8 cellular contexts compared by ENCODE assay signal in genomic region chr7:38178004-38178694, GRCh38. TPM values are rescaled to one million over a fixed set of nuclear protein-coding genes. Genes with fewer than 3 reads are reported as not detected.
A peak's percentile ranks its signal among the peaks of the same experiment; 100 is the strongest.
DNase-seq lines count a peak whose midpoint lies in the region; ATAC-seq and TF ChIP-seq lines count a peak whose summit lies in the region.

Gene STARD3NL (plus strand): TSS chr7:38178245. CDS start chr7:38207505, 29,260 bp downstream.

- peak within 1 kb of the TSS; percentile 99 for H3K4me3 Mint-ChIP-seq in GM23338
- H3K4me3 Mint-ChIP-seq in naive B cell: peak within 1 kb of the TSS; percentile 93 to 100 (median 98)
- H3K4me3 Mint-ChIP-seq in stimulated activated memory B cell treated with anti-CD40 and anti-IgM and Interleukin-4, amounts not matched to agents 10 μg/mL and 1 μg/mL and 100 μg/mL, for 72 hours: peak within 1 kb of the TSS; percentile 92

- H3F3A ChIP-seq in GM23338 (replicated peaks; ENCODE audit: low read depth): no peaks in the 10 kb centered on the region

- H4K20me1 ChIP-seq in GM23338 (replicated peaks; ENCODE audit: insufficient read depth): 0 out of 2 replicates have a peak, but pooled peaks cover 2% of the 10 kb centered on the region

- H3K27ac Mint-ChIP-seq in GM23338 (peak within 1 kb of the TSS; percentile 95), naive B cell (peak within 1 kb of the TSS; percentile 95 to 99 (median 98))
- H3K27ac Mint-ChIP-seq in stimulated activated memory B cell treated with anti-CD40 and anti-IgM and Interleukin-4, amounts not matched to agents 10 μg/mL and 1 μg/mL and 100 μg/mL, for 72 hours: peak within 1 kb of the TSS; percentile 87

- peaks cover 15% of the 10 kb centered on the region for H3K4me1 Mint-ChIP-seq in GM23338
- H3K4me1 Mint-ChIP-seq in naive B cell: peaks cover 25 to 31% (median 30%) of the 10 kb centered on the region in 3 donors
- H3K4me1 Mint-ChIP-seq in stimulated activated memory B cell treated with anti-CD40 and anti-IgM and Interleukin-4, amounts not matched to agents 10 μg/mL and 1 μg/mL and 100 μg/mL, for 72 hours: peaks cover 43% of the 10 kb centered on the region

- H3K9me3 Mint-ChIP-seq in GM23338: no peaks in the 10 kb centered on the region; the same call in 2 of the 3 replicates
- peaks cover 0 to 2% (median 0%) of the 10 kb centered on the region in 7 donors for H3K9me3 Mint-ChIP-seq in naive B cell
- no peaks in the 10 kb centered on the region for H3K9me3 Mint-ChIP-seq in stimulated activated memory B cell treated with anti-CD40 and anti-IgM and Interleukin-4, amounts not matched to agents 10 μg/mL and 1 μg/mL and 100 μg/mL, for 72 hours

- no peaks in the 10 kb centered on the region for H3K27me3 ChIP-seq in GM23338 (ENCODE audit: insufficient read depth)

- H2AFZ ChIP-seq in GM23338: peak within 1 kb of the TSS; percentile 98

- peak within 1 kb of the TSS; percentile 75 for H3K4me3 ChIP-seq in GM23338

- H3K36me3 ChIP-seq in GM23338 (ENCODE audit: insufficient read depth): no peaks in the 10 kb centered on the region

- peak within 1 kb of the TSS; percentile 85 for H3K4me2 ChIP-seq in GM23338

- no peaks in the 10 kb centered on the region for H3K36me3 Mint-ChIP-seq in GM23338 (ENCODE audit: low read depth)
- H3K36me3 Mint-ChIP-seq in naive B cell: no peaks in the 10 kb centered on the region
- no peaks in the 10 kb centered on the region for H3K36me3 Mint-ChIP-seq in stimulated activated memory B cell treated with anti-CD40 and anti-IgM and Interleukin-4, amounts not matched to agents 10 μg/mL and 1 μg/mL and 100 μg/mL, for 72 hours

- no peaks in the 10 kb centered on the region for H3K9me2 ChIP-seq in GM23338 (ENCODE audit: insufficient read depth)

- peak; percentile 100 for DNase-seq in Daoy (ENCODE audit: low read depth)
- DNase-seq in GM23338 (ENCODE audit: low spot score): peak; percentile 100
- DNase-seq in LHCN-M2 (ENCODE audit: low read depth): peak; percentile 100
- peak; percentile 96 for DNase-seq in RPMI8226
- peak; percentile 59 to 82 for DNase-seq in activated T-helper 1 cell treated with anti-CD3 and anti-CD28 coated beads, Interleukin-2, amount 50 U/mL, for 16 hours (ENCODE audit: low read depth in 1 of 2, low spot score in 1 of 2)
- DNase-seq in fibroblast of gingiva (ENCODE audit: low read depth): peak; percentile 100
- DNase-seq in naive B cell: peak; percentile 92

- peak within 1 kb of the TSS; percentile 75 for H3K27ac ChIP-seq in GM23338 (ENCODE audit: low read depth)

- peaks cover 46% of the 10 kb centered on the region for H3K79me2 ChIP-seq in GM23338 (replicated peaks; ENCODE audit: insufficient read depth)

- TF ChIP-seq CTCF in GM23338 (conservative IDR thresholded peaks at IDR 0.05; ENCODE audit: low read depth in 2 of 2): no peak

- ATAC-seq in GM23338 (peak; percentile 99), naive B cell (ENCODE audit: low read depth in 2 of 2) (peak; percentile 90 to 95)
- ATAC-seq in stimulated activated memory B cell treated with anti-CD40 and anti-IgM and Interleukin-4, amounts not matched to agents 10 μg/mL and 1 μg/mL and 100 μg/mL, for 72 hours: peak; percentile 99

- H3K27me3 Mint-ChIP-seq in GM23338 (ENCODE audit: insufficient read depth, low read depth, poor library complexity) (peaks cover 3% of the 10 kb centered on the region), naive B cell (no peaks in the 10 kb centered on the region)
- no peaks in the 10 kb centered on the region for H3K27me3 Mint-ChIP-seq in stimulated activated memory B cell treated with anti-CD40 and anti-IgM and Interleukin-4, amounts not matched to agents 10 μg/mL and 1 μg/mL and 100 μg/mL, for 72 hours

- H3K4me1 ChIP-seq in GM23338 (ENCODE audit: insufficient read depth): 0 out of 2 replicates have a peak, but pooled peaks cover 4% of the 10 kb centered on the region

TF ChIP-seq in GM23338, 12 proteins besides CTCF, POLR2A, EP300 and RAD21 (continues in another document):
- no peak for TF ChIP-seq ZNF462 (CRISPR knock-in tag; IDR thresholded peaks at IDR 0.05)
- peak; percentile 83 for TF ChIP-seq POLR2AphosphoS5 (IDR thresholded peaks at IDR 0.05; ENCODE audit: low read depth)
- peak; percentile 98 for TF ChIP-seq CREB1 (CRISPR knock-in tag; IDR thresholded peaks at IDR 0.05; ENCODE audit: low read depth)

RNA-seq across cellular contexts. Expression of gene STARD3NL, which starts in this region (rescaled TPM):
- 146 and 165 TPM in 2 replicates for total RNA-seq in Daoy (2014; rRNA removed; shearing (Covaris generic))
- 54.3 and 55.3 TPM in 2 replicates for total RNA-seq in GM23338 (2014; rRNA removed; shearing (Covaris generic))
- 51.7 and 55.1 TPM in 2 replicates for polyA plus RNA-seq in GM23338 (2016; fragmentation: Nextera tagmentation; extraction: Ambion mirVana)
- 114 and 127 TPM in 2 replicates for total RNA-seq in LHCN-M2 (2014; rRNA removed)
- 54.1 TPM for polyA plus RNA-seq in LHCN-M2 (2012)
- 10 to 100 TPM; 48.1 to 80.2 (median 55.0) TPM for polyA plus RNA-seq in naive B cell (ENCODE audit: low read depth in 6 of 6)

Comparison
In these comparisons a context has a peak if more than half of its experiments do, and no peak if none do; other contexts are left out.
1. Peak in every context shown above with its lines: DNase-seq, ATAC-seq, H3K4me3 ChIP-seq and H3K27ac ChIP-seq.